15 cellular contexts compared by ENCODE assay signal in genomic region chr4:122963222-122963621, GRCh38. TPM values are rescaled to one million over a fixed set of nuclear protein-coding genes. Genes with fewer than 3 reads are reported as not detected.
DNase-seq lines count a peak whose midpoint lies in the region; ATAC-seq and TF ChIP-seq lines count a peak whose summit lies in the region.
"Had no signal": no experiment of that assay in that cellular context is flagged by ENCODE, and none has a peak within 500 bp of the region (broad histone marks: within the 10 kb centered on the region; RNA-seq: fewer than 3 reads in every experiment).

No MANE protein-coding gene starts in this region.

- DNase-seq in activated CD4-positive, alpha-beta T cell treated with anti-CD3 and anti-CD28 coated beads for 36 hours: no peak
- no peak for DNase-seq in activated CD4-positive, alpha-beta T cell treated with anti-CD3 and anti-CD28 coated beads, Interleukin-2, amount 10 ng/mL, durations not matched to agents 24 days and 14 days
- DNase-seq in NCI-H226: peak; percentile 41
- peak; percentile 25 for DNase-seq in choroid plexus epithelial cell (ENCODE audit: low read depth)
- DNase-seq in renal cortical epithelial cell (ENCODE audit: low read depth): peak; percentile 52
- no peak for DNase-seq in omental fat pad (ENCODE audit: low spot score)
- DNase-seq: 8988T; activated naive CD4-positive, alpha-beta T cell treated with anti-CD3 and anti-CD28 coated beads, Interleukin-2, amount 10 ng/mL, durations not matched to agents 7 days and 5 days; NCI-H187; NCI-H69; pancreas; testis had no signal

- ATAC-seq in activated CD4-positive, alpha-beta T cell treated with anti-CD3 and anti-CD28 coated beads for 36 hours: peak; percentile 76
- no peak for ATAC-seq in HG03460 (IDR thresholded peaks at IDR 0.05; ENCODE audit: unreplicated experiment)
- ATAC-seq in omental fat pad (ENCODE audit: low FRiP score): no peak
- no peak for ATAC-seq in HG03571 (IDR thresholded peaks at IDR 0.05; ENCODE audit: unreplicated experiment)
- ATAC-seq: pancreas had no signal

- no peak overlapping the region for H3K4me3 ChIP-seq in choroid plexus epithelial cell (ENCODE audit: low read depth, low read length)
- H3K4me3 ChIP-seq: pancreas, SJSA1, testis had no signal

- TF ChIP-seq CTCF in choroid plexus epithelial cell (conservative IDR thresholded peaks at IDR 0.05; ENCODE audit: low read depth, low read length): no peak
- no peak for TF ChIP-seq CTCF in omental fat pad (IDR thresholded peaks at IDR 0.05)

- peaks cover 9% of the 10 kb centered on the region for H3K4me1 Mint-ChIP-seq in activated CD4-positive, alpha-beta T cell treated with anti-CD3 and anti-CD28 coated beads for 36 hours
- peaks cover 12% of the 10 kb centered on the region for H3K4me1 Mint-ChIP-seq in activated CD4-positive, alpha-beta T cell treated with anti-CD3 and anti-CD28 coated beads, Interleukin-2, amount 10 ng/mL, durations not matched to agents 24 days and 14 days
- H3K4me1 Mint-ChIP-seq: activated naive CD4-positive, alpha-beta T cell treated with anti-CD3 and anti-CD28 coated beads, Interleukin-2, amount 10 ng/mL, durations not matched to agents 7 days and 5 days had no signal

- POLR2A ChIA-PET in activated CD4-positive, alpha-beta T cell treated with anti-CD3 and anti-CD28 coated beads for 36 hours (lab: Charles Lee): no interaction called here

- peaks cover 21% of the 10 kb centered on the region for H3K36me3 Mint-ChIP-seq in activated CD4-positive, alpha-beta T cell treated with anti-CD3 and anti-CD28 coated beads for 36 hours (ENCODE audit: low read depth)
- peaks cover 14% of the 10 kb centered on the region for H3K36me3 Mint-ChIP-seq in activated CD4-positive, alpha-beta T cell treated with anti-CD3 and anti-CD28 coated beads, Interleukin-2, amount 10 ng/mL, durations not matched to agents 24 days and 14 days (ENCODE audit: low read depth)

- CTCF ChIA-PET in activated CD4-positive, alpha-beta T cell treated with anti-CD3 and anti-CD28 coated beads for 36 hours (lab: Charles Lee): no interaction called here

- H3K4me3 Mint-ChIP-seq in activated CD4-positive, alpha-beta T cell treated with anti-CD3 and anti-CD28 coated beads for 36 hours: no peak overlapping the region
- H3K4me3 Mint-ChIP-seq in activated CD4-positive, alpha-beta T cell treated with anti-CD3 and anti-CD28 coated beads, Interleukin-2, amount 10 ng/mL, durations not matched to agents 24 days and 14 days: no peak overlapping the region
- H3K4me3 Mint-ChIP-seq: activated naive CD4-positive, alpha-beta T cell treated with anti-CD3 and anti-CD28 coated beads, Interleukin-2, amount 10 ng/mL, durations not matched to agents 7 days and 5 days had no signal

- no peaks in the 10 kb centered on the region for H3K27me3 Mint-ChIP-seq in activated CD4-positive, alpha-beta T cell treated with anti-CD3 and anti-CD28 coated beads for 36 hours
- H3K27me3 Mint-ChIP-seq in activated CD4-positive, alpha-beta T cell treated with anti-CD3 and anti-CD28 coated beads, Interleukin-2, amount 10 ng/mL, durations not matched to agents 24 days and 14 days: no peaks in the 10 kb centered on the region
- H3K27me3 Mint-ChIP-seq: activated naive CD4-positive, alpha-beta T cell treated with anti-CD3 and anti-CD28 coated beads, Interleukin-2, amount 10 ng/mL, durations not matched to agents 7 days and 5 days had no signal

- no peak overlapping the region for H3K27ac Mint-ChIP-seq in activated CD4-positive, alpha-beta T cell treated with anti-CD3 and anti-CD28 coated beads for 36 hours
- H3K27ac Mint-ChIP-seq in activated CD4-positive, alpha-beta T cell treated with anti-CD3 and anti-CD28 coated beads, Interleukin-2, amount 10 ng/mL, durations not matched to agents 24 days and 14 days: no peak overlapping the region
- H3K27ac Mint-ChIP-seq: activated naive CD4-positive, alpha-beta T cell treated with anti-CD3 and anti-CD28 coated beads, Interleukin-2, amount 10 ng/mL, durations not matched to agents 7 days and 5 days had no signal

- intact Hi-C loops in activated CD4-positive, alpha-beta T cell treated with anti-CD3 and anti-CD28 coated beads for 36 hours (cut with DNase I, micrococcal nuclease): no loop called here
- intact Hi-C loops in activated CD4-positive, alpha-beta T cell treated with anti-CD3 and anti-CD28 coated beads, Interleukin-2, amount 10 ng/mL, durations not matched to agents 24 days and 14 days (cut with micrococcal nuclease): no loop called here

- H3K9me3 Mint-ChIP-seq in activated CD4-positive, alpha-beta T cell treated with anti-CD3 and anti-CD28 coated beads for 36 hours (ENCODE audit: low read depth): no peaks in the 10 kb centered on the region
- peaks cover 7% of the 10 kb centered on the region for H3K9me3 Mint-ChIP-seq in activated CD4-positive, alpha-beta T cell treated with anti-CD3 and anti-CD28 coated beads, Interleukin-2, amount 10 ng/mL, durations not matched to agents 24 days and 14 days
- H3K9me3 Mint-ChIP-seq: activated naive CD4-positive, alpha-beta T cell treated with anti-CD3 and anti-CD28 coated beads, Interleukin-2, amount 10 ng/mL, durations not matched to agents 7 days and 5 days had no signal

RNA-seq across cellular contexts. Expression of gene NUDT6, which starts 40.8 kb away (rescaled TPM):
- 1 to 10 TPM; 8.8 to 9.2 TPM for total RNA-seq in activated CD4-positive, alpha-beta T cell treated with anti-CD3 and anti-CD28 coated beads for 36 hours
- total RNA-seq in activated CD4-positive, alpha-beta T cell treated with anti-CD3 and anti-CD28 coated beads, Interleukin-2, amount 10 ng/mL, durations not matched to agents 24 days and 14 days: 8.8 and 10.0 TPM in 2 replicates
- total RNA-seq in renal cortical epithelial cell (9.6 and 10.0 TPM in 2 replicates), omental fat pad (10 to 100 TPM in 1 of 4 donors, 1 to 10 TPM in 3; 2.5 to 10.2 (median 6.2) TPM)

Comparison
In these comparisons a context has a peak if more than half of its experiments do, and no peak if none do; other contexts are left out.
1. DNase-seq: peak in NCI-H226 (single experiment), choroid plexus epithelial cell (single experiment) and renal cortical epithelial cell (single experiment); none in activated CD4-positive, alpha-beta T cell treated with anti-CD3 and anti-CD28 coated beads for 36 hours (single experiment), activated CD4-positive, alpha-beta T cell treated with anti-CD3 and anti-CD28 coated beads, Interleukin-2, amount 10 ng/mL, durations not matched to agents 24 days and 14 days (single experiment) and omental fat pad (single experiment).